1 cellular context compared by ENCODE assay signal in the genomic region with DNA sequence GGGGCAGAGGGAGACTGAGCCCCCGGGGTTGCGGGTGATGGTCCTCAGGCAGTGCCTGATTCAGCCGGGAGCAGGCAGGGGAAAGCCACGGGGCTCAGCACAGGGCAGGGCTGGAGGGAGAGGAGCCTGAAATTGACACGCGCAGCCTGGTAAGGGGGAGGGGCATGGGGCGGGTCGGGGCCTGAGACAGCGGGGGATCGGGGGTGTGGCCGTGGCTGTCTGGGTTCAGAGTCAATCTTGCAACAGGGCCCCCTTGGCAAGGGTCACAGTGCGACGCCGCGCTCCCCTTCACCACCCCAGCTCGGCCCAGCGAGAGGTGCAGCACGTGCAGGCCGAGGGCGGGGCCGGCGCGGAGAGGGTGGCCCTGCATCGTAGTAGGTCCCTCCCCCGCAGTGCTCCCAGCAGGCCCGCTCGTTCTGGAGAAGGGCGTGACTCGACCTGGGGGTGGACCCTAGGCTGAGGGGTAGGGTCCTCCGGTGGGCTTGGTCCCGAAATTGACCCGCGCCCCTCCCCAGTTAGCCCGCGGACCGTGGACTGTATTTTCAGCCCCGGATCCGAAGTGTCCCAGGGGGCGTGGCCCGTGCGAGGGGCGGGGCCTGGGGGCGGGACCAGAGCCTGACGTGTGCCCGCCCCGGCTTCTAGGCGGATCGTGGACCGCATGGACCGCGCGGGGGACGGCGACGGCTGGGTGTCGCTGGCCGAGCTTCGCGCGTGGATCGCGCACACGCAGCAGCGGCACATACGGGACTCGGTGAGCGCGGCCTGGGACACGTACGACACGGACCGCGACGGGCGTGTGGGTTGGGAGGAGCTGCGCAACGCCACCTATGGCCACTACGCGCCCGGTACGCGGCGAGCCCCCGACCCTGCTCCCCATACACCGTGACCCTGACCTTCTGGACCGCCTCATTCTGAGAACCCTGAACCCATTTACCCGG.
A peak's percentile ranks its signal among the peaks of the same experiment; 100 is the strongest.
TF ChIP-seq lines count a peak whose summit lies in the region.

No MANE protein-coding gene starts in this region.

TF ChIP-seq in WTC11, 78 proteins besides CTCF, POLR2A, EP300 and RAD21 (continued from another document):
- TF ChIP-seq, protein P1, sequence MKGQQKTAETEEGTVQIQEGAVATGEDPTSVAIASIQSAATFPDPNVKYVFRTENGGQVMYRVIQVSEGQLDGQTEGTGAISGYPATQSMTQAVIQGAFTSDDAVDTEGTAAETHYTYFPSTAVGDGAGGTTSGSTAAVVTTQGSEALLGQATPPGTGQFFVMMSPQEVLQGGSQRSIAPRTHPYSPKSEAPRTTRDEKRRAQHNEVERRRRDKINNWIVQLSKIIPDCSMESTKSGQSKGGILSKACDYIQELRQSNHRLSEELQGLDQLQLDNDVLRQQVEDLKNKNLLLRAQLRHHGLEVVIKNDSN (CRISPR knock-in tag; IDR thresholded peaks at IDR 0.05) = peak; percentile 60; the same call in 1 of the 2 replicates
- TF ChIP-seq EMX1 (CRISPR knock-in tag; IDR thresholded peaks at IDR 0.05) = peak; percentile 66; the same call in 1 of the 2 replicates
- TF ChIP-seq RELA (CRISPR knock-in tag; IDR thresholded peaks at IDR 0.05; ENCODE audit: borderline replicate concordance) = peak; percentile 79; the same call in 1 of the 2 replicates
- TF ChIP-seq SP1 (CRISPR knock-in tag; conservative IDR thresholded peaks at IDR 0.05) = peak; percentile 88
